In genomic region chr1:36239941-36240637, GRCh38 we compare ENCODE assay signal across 1 cellular context.
TF ChIP-seq lines count a peak whose summit lies in the region.

No MANE protein-coding gene starts in this region.

TF ChIP-seq in GM12878, 131 proteins besides CTCF, POLR2A, EP300 and RAD21:
- TF ChIP-seq POLR2AphosphoS5 (IDR thresholded peaks at IDR 0.05; ENCODE audit: low read length): peak; percentile 39; the same call in 1 of the 2 replicates
- no peak for TF ChIP-seq E2F4 (IDR thresholded peaks at IDR 0.05; ENCODE audit: low read depth, low read length)
